ENCODE assay signal across 8 cellular contexts in genomic region chr16:23510154-23510914, GRCh38. TPM values are rescaled to one million over a fixed set of nuclear protein-coding genes. Genes with fewer than 3 reads are reported as not detected.
DNase-seq lines count a peak whose midpoint lies in the region; ATAC-seq and TF ChIP-seq lines count a peak whose summit lies in the region.

Gene GGA2 (minus strand): TSS chr16:23510494. CDS start chr16:23510411, 83 bp downstream.

- H3K4me3 Mint-ChIP-seq in activated CD4-positive, alpha-beta memory T cell treated with anti-CD3 and anti-CD28 coated beads, Interleukin-2, amount 10 ng/mL, durations not matched to agents 7 days and 5 days = peak within 1 kb of the TSS; percentile 90

- H3K9me3 Mint-ChIP-seq in activated CD4-positive, alpha-beta memory T cell treated with anti-CD3 and anti-CD28 coated beads, Interleukin-2, amount 10 ng/mL, durations not matched to agents 7 days and 5 days = no peaks in the 10 kb centered on the region

- H4K20me1 ChIP-seq in BLaER1 = peaks cover 44% of the 10 kb centered on the region

- peak within 1 kb of the TSS; percentile 79 for H3K27ac Mint-ChIP-seq in activated CD4-positive, alpha-beta memory T cell treated with anti-CD3 and anti-CD28 coated beads, Interleukin-2, amount 10 ng/mL, durations not matched to agents 7 days and 5 days

- H3K9me3 ChIP-seq in BLaER1 (no peaks in the 10 kb centered on the region), lower lobe of right lung (no peaks in the 10 kb centered on the region)

- no peaks in the 10 kb centered on the region for H3K27me3 Mint-ChIP-seq in activated CD4-positive, alpha-beta memory T cell treated with anti-CD3 and anti-CD28 coated beads, Interleukin-2, amount 10 ng/mL, durations not matched to agents 7 days and 5 days

- H3K4me1 ChIP-seq in BLaER1 (peaks cover 60% of the 10 kb centered on the region), lower lobe of right lung (peaks cover 36% of the 10 kb centered on the region)

- H3K27ac ChIP-seq in BLaER1 = peak within 1 kb of the TSS; percentile 94
- peak within 1 kb of the TSS; percentile 89 for H3K27ac ChIP-seq in lower lobe of right lung

- peaks cover 60% of the 10 kb centered on the region for H3K4me1 Mint-ChIP-seq in activated CD4-positive, alpha-beta memory T cell treated with anti-CD3 and anti-CD28 coated beads, Interleukin-2, amount 10 ng/mL, durations not matched to agents 7 days and 5 days

- DNase-seq in NCI-H82 (lab: John Stamatoyannopoulos, UW) (peak; percentile 86), ecto neural progenitor cell (ENCODE audit: low spot score) (peak; percentile 89), lower lobe of right lung (peak; percentile 88)
- peak; percentile 82 for DNase-seq in activated CD4-positive, alpha-beta memory T cell treated with anti-CD3 and anti-CD28 coated beads, Interleukin-2, amount 10 ng/mL, durations not matched to agents 7 days and 5 days
- peak; percentile 72 to 73 for DNase-seq in stimulated activated CD4-positive, alpha-beta T cell treated with anti-CD3 and anti-CD28 coated beads, Interleukin-4, amount 100 ng/mL, for 48 hours (ENCODE audit: low read depth in 2 of 2)

- peak; percentile 86 for ATAC-seq in GM19324 (IDR thresholded peaks at IDR 0.05; ENCODE audit: low FRiP score, unreplicated experiment)
- ATAC-seq in HG03520 (IDR thresholded peaks at IDR 0.05; ENCODE audit: unreplicated experiment) = peak; percentile 64
- ATAC-seq in lower lobe of right lung = peak; percentile 96 to 97

- H3K36me3 ChIP-seq in BLaER1 = peaks cover 17% of the 10 kb centered on the region
- peaks cover 4% of the 10 kb centered on the region for H3K36me3 ChIP-seq in lower lobe of right lung

- H3K4me3 ChIP-seq in BLaER1 (peak within 1 kb of the TSS; percentile 91), lower lobe of right lung (peak within 1 kb of the TSS; percentile 80)

- peaks cover 21% of the 10 kb centered on the region for H3K36me3 Mint-ChIP-seq in activated CD4-positive, alpha-beta memory T cell treated with anti-CD3 and anti-CD28 coated beads, Interleukin-2, amount 10 ng/mL, durations not matched to agents 7 days and 5 days (ENCODE audit: low read depth)

- no peak for TF ChIP-seq CTCF in lower lobe of right lung (IDR thresholded peaks at IDR 0.05)

- intact Hi-C loops in lower lobe of right lung (cut with DNase I) = no loop called here

- H3K4me2 ChIP-seq in BLaER1 = peak within 1 kb of the TSS; percentile 95

- CTCF ChIA-PET in activated CD4-positive, alpha-beta memory T cell treated with anti-CD3 and anti-CD28 coated beads, Interleukin-2, amount 10 ng/mL, durations not matched to agents 7 days and 5 days (lab: Charles Lee) = interaction anchor here (1.9 kb wide), 1 partner anchor 86 kb away, joined by 5 read pairs; the partner anchor contains the start of gene NDUFAB1

- peak within 1 kb of the TSS; percentile 92 for H3K9ac ChIP-seq in BLaER1

- H3K27me3 ChIP-seq in BLaER1 (no peaks in the 10 kb centered on the region), lower lobe of right lung (ENCODE audit: low read depth) (no peaks in the 10 kb centered on the region)

- POLR2A ChIA-PET in activated CD4-positive, alpha-beta memory T cell treated with anti-CD3 and anti-CD28 coated beads, Interleukin-2, amount 10 ng/mL, durations not matched to agents 7 days and 5 days (lab: Charles Lee) = interaction anchor here (0.7 to 3.2 kb wide), 11 partner anchors 10 to 1946 kb away, joined by 3 to 22 read pairs (median 3); partner anchors contain the start of genes EARS2 and UBFD1

RNA-seq across cellular contexts. Expression of gene GGA2, which starts in this region (rescaled TPM):
- total RNA-seq in activated CD4-positive, alpha-beta memory T cell treated with anti-CD3 and anti-CD28 coated beads, Interleukin-2, amount 10 ng/mL, durations not matched to agents 7 days and 5 days = 10 to 100 TPM; 95.3 to 97.8 TPM
- total RNA-seq in lower lobe of right lung = 204 TPM

Comparison
In these comparisons a context has a peak if more than half of its experiments do, and no peak if none do; other contexts are left out.
1. Peak in every context shown above with its lines: DNase-seq, ATAC-seq, H3K4me3 ChIP-seq and H3K27ac ChIP-seq.